In the genomic region with DNA sequence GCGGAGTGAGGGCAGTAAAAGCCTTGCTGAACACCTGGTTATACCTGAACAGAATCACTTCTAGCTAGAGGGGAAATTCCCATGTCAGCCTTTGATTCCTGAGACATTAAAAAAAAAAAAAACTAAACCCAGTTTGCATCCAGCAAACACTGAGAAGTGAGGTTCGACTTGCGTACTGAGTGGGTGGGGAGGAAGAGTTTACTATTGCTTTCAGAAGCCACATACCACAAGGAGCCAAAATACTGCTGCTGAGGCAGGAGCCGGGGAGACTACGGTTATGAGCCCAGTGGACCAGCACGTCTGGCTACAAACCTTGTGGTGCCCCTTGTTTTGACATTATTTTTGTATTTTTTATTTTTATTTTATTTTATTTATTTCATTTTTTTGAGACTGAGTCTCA, we compare ENCODE assay signal across 18 cellular contexts. TPM values are rescaled to one million over a fixed set of nuclear protein-coding genes. Genes with fewer than 3 reads are reported as not detected.
DNase-seq lines count a peak whose midpoint lies in the region; ATAC-seq lines count a peak whose summit lies in the region.
"Had no signal": no experiment of that assay in that cellular context is flagged by ENCODE, and none has a peak within 500 bp of the region (broad histone marks: within the 10 kb centered on the region; RNA-seq: fewer than 3 reads in every experiment).

No MANE protein-coding gene starts in this region.

- H3K27ac Mint-ChIP-seq in activated T-helper 2 cell treated with anti-CD3 and anti-CD28 coated beads, Interferon-gamma antibody, Interleukin-2, Interleukin-4, amounts not matched to agents 10 μg/mL and 5 μg/mL and 100 μg/mL, durations not matched to agents 14 hours and 24 hours and 36 hours = peak overlapping the region; percentile 16

- H3K36me3 ChIP-seq in effector memory CD4-positive, alpha-beta T cell (ENCODE audit: control insufficient read depth, insufficient read depth, low read length) = no peaks in the 10 kb centered on the region
- H3K36me3 ChIP-seq: heart left ventricle, vagina had no signal

- H3K27me3 ChIP-seq in effector memory CD4-positive, alpha-beta T cell (replicated peaks; ENCODE audit: control insufficient read depth, insufficient read depth, low read length, poor library complexity, severe bottlenecking) = no peaks in the 10 kb centered on the region
- H3K27me3 ChIP-seq: BE2C, vagina had no signal

- H3K36me3 Mint-ChIP-seq in activated T-helper 2 cell treated with anti-CD3 and anti-CD28 coated beads, Interferon-gamma antibody, Interleukin-2, Interleukin-4, amounts not matched to agents 10 μg/mL and 5 μg/mL and 100 μg/mL, durations not matched to agents 14 hours and 24 hours and 36 hours (ENCODE audit: low read depth) = no peaks in the 10 kb centered on the region
- H3K36me3 Mint-ChIP-seq: naive B cell had no signal

- no peaks in the 10 kb centered on the region for H3K9me3 Mint-ChIP-seq in activated T-helper 2 cell treated with anti-CD3 and anti-CD28 coated beads, Interferon-gamma antibody, Interleukin-2, Interleukin-4, amounts not matched to agents 10 μg/mL and 5 μg/mL and 100 μg/mL, durations not matched to agents 14 hours and 24 hours and 36 hours

- no peak overlapping the region for H3K4me3 ChIP-seq in effector memory CD4-positive, alpha-beta T cell (ENCODE audit: insufficient read depth, low read depth, low read length, poor library complexity, severe bottlenecking)
- H3K4me3 ChIP-seq: heart left ventricle, vagina had no signal

- ATAC-seq in HG02678 (IDR thresholded peaks at IDR 0.05; ENCODE audit: unreplicated experiment) = peak; percentile 42
- ATAC-seq: heart left ventricle had no signal

- no peaks in the 10 kb centered on the region for H3K9me3 ChIP-seq in effector memory CD4-positive, alpha-beta T cell (ENCODE audit: control insufficient read depth, low read length)
- H3K9me3 ChIP-seq: BE2C, heart left ventricle, vagina had no signal

- intact Hi-C loops in activated T-helper 2 cell treated with anti-CD3 and anti-CD28 coated beads, Interferon-gamma antibody, Interleukin-2, Interleukin-4, amounts not matched to agents 10 μg/mL and 5 μg/mL and 100 μg/mL, durations not matched to agents 14 hours and 24 hours and 36 hours (cut with micrococcal nuclease) = loop anchor here (2.0 kb wide), 1 partner anchor 39 kb away; a partner anchor contains a TSS

- H3K27ac ChIP-seq in effector memory CD4-positive, alpha-beta T cell (ENCODE audit: insufficient read depth, low read length, poor library complexity, severe bottlenecking) = no peak overlapping the region
- H3K27ac ChIP-seq: heart left ventricle, KMS-11, vagina had no signal

- H3K4me1 Mint-ChIP-seq in activated T-helper 2 cell treated with anti-CD3 and anti-CD28 coated beads, Interferon-gamma antibody, Interleukin-2, Interleukin-4, amounts not matched to agents 10 μg/mL and 5 μg/mL and 100 μg/mL, durations not matched to agents 14 hours and 24 hours and 36 hours (ENCODE audit: low read depth) = peaks cover 10% of the 10 kb centered on the region

- H3K4me1 ChIP-seq in effector memory CD4-positive, alpha-beta T cell (ENCODE audit: control insufficient read depth, insufficient read depth, low read length, poor library complexity, severe bottlenecking) = no peaks in the 10 kb centered on the region

- peaks cover 10% of the 10 kb centered on the region for H3K27me3 Mint-ChIP-seq in activated T-helper 2 cell treated with anti-CD3 and anti-CD28 coated beads, Interferon-gamma antibody, Interleukin-2, Interleukin-4, amounts not matched to agents 10 μg/mL and 5 μg/mL and 100 μg/mL, durations not matched to agents 14 hours and 24 hours and 36 hours (ENCODE audit: low read depth)

- peak; percentile 23 for DNase-seq in stimulated activated CD4-positive, alpha-beta T cell treated with anti-CD3 and anti-CD28 coated beads, Interleukin-4, amount 100 ng/mL, for 24 hours
- DNase-seq in stimulated activated CD4-positive, alpha-beta T cell treated with anti-CD3 and anti-CD28 coated beads, Interleukin-4, amount 100 ng/mL, for 1 hour = no peak
- no peak for DNase-seq in activated T-helper 2 cell treated with anti-CD3 and anti-CD28 coated beads, Interferon-gamma antibody, Interleukin-2, Interleukin-4, amounts not matched to agents 10 μg/mL and 5 μg/mL and 100 μg/mL, durations not matched to agents 14 hours and 24 hours and 36 hours (ENCODE audit: low spot score)
- DNase-seq in effector memory CD4-positive, alpha-beta T cell = no peak
- DNase-seq in medulla oblongata (ENCODE audit: extremely low spot score) = no peak
- DNase-seq in NCI-H510A treated with DMSO at 0.1 percent for 48 hours (lab: John Stamatoyannopoulos, UW) = no peak
- DNase-seq in NOMO-1 treated with dmso at 0.1 percent for 144 hours (lab: John Stamatoyannopoulos, UW; ENCODE audit: unreplicated experiment) = no peak
- DNase-seq: activated CD8-positive, alpha-beta memory T cell treated with anti-CD3 and anti-CD28 coated beads for 24 hours; BE2C; heart left ventricle; naive B cell; NCI-H146; retina; stimulated activated CD4-positive, alpha-beta T cell treated with anti-CD3 and anti-CD28 coated beads, Interleukin-2, amount 100 ng/mL, for 48 hours; stimulated activated naive CD4-positive, alpha-beta T cell treated with Interleukin-2 at 50 U/mL for 16 hours had no signal

- H3K4me3 Mint-ChIP-seq in activated T-helper 2 cell treated with anti-CD3 and anti-CD28 coated beads, Interferon-gamma antibody, Interleukin-2, Interleukin-4, amounts not matched to agents 10 μg/mL and 5 μg/mL and 100 μg/mL, durations not matched to agents 14 hours and 24 hours and 36 hours (ENCODE audit: low read depth) = no peak overlapping the region

RNA-seq across cellular contexts. Expression of a gene that starts 2.7 kb away (rescaled TPM):
- total RNA-seq in activated T-helper 2 cell treated with anti-CD3 and anti-CD28 coated beads, Interferon-gamma antibody, Interleukin-2, Interleukin-4, amounts not matched to agents 10 μg/mL and 5 μg/mL and 100 μg/mL, durations not matched to agents 14 hours and 24 hours and 36 hours = 0.11 TPM in 1 of 2 replicates, not detected in the other
- total RNA-seq: vagina had no signal

RNA-seq across cellular contexts. Expression of a gene that starts 22.5 kb away (rescaled TPM):
- total RNA-seq in activated T-helper 2 cell treated with anti-CD3 and anti-CD28 coated beads, Interferon-gamma antibody, Interleukin-2, Interleukin-4, amounts not matched to agents 10 μg/mL and 5 μg/mL and 100 μg/mL, durations not matched to agents 14 hours and 24 hours and 36 hours = 1,612 and 1,642 TPM in 2 replicates

RNA-seq across cellular contexts. Expression of a gene that starts 39.4 kb away (rescaled TPM):
- total RNA-seq in activated T-helper 2 cell treated with anti-CD3 and anti-CD28 coated beads, Interferon-gamma antibody, Interleukin-2, Interleukin-4, amounts not matched to agents 10 μg/mL and 5 μg/mL and 100 μg/mL, durations not matched to agents 14 hours and 24 hours and 36 hours = 29.0 and 30.3 TPM in 2 replicates
